In the genomic region with DNA sequence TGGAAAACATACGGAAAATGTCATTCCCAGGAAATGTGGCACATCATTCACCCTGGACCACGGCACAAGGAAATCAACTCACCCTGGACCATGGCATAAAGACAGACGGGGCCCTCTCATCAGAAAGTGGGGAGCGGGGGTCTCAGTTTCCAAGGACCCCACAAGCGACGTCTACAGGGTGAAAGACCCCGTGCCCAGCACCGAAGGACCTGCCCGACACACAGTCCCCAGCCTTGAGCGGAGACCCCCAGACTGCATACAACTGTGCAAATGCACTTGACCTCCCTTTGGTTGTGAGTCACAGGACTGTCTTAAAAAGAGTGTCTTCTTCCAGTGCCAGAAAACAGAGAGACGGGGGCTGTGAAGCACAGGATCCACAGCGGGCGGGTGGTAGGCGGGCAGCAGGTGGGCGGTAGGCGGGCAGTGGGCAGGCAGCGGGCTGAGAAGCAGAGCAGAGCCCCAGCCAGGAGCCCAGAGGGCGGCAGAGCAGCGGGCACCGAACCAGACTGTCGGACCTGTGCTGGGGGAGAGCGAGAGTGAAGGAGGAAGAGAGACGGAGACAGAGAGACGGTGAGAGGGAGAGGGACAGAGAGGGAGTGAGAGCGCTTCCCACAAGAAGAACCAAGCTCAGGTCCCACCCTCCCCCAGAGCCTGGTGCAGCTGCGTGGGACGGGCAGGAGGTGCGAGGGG, we compare ENCODE assay signal across 1 cellular context.
TF ChIP-seq lines count a peak whose summit lies in the region.

No MANE protein-coding gene starts in this region.

TF ChIP-seq in WTC11, 78 proteins besides CTCF, POLR2A, EP300 and RAD21 (continued from another document):
- TF ChIP-seq, protein P1, sequence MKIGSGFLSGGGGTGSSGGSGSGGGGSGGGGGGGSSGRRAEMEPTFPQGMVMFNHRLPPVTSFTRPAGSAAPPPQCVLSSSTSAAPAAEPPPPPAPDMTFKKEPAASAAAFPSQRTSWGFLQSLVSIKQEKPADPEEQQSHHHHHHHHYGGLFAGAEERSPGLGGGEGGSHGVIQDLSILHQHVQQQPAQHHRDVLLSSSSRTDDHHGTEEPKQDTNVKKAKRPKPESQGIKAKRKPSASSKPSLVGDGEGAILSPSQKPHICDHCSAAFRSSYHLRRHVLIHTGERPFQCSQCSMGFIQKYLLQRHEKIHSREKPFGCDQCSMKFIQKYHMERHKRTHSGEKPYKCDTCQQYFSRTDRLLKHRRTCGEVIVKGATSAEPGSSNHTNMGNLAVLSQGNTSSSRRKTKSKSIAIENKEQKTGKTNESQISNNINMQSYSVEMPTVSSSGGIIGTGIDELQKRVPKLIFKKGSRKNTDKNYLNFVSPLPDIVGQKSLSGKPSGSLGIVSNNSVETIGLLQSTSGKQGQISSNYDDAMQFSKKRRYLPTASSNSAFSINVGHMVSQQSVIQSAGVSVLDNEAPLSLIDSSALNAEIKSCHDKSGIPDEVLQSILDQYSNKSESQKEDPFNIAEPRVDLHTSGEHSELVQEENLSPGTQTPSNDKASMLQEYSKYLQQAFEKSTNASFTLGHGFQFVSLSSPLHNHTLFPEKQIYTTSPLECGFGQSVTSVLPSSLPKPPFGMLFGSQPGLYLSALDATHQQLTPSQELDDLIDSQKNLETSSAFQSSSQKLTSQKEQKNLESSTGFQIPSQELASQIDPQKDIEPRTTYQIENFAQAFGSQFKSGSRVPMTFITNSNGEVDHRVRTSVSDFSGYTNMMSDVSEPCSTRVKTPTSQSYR (CRISPR knock-in tag; IDR thresholded peaks at IDR 0.05), result no peak
- no peak for TF ChIP-seq PRRX2 (CRISPR knock-in tag; IDR thresholded peaks at IDR 0.05)
- TF ChIP-seq GTF2I (CRISPR knock-in tag; conservative IDR thresholded peaks at IDR 0.05), result no peak
- TF ChIP-seq, protein P2, sequence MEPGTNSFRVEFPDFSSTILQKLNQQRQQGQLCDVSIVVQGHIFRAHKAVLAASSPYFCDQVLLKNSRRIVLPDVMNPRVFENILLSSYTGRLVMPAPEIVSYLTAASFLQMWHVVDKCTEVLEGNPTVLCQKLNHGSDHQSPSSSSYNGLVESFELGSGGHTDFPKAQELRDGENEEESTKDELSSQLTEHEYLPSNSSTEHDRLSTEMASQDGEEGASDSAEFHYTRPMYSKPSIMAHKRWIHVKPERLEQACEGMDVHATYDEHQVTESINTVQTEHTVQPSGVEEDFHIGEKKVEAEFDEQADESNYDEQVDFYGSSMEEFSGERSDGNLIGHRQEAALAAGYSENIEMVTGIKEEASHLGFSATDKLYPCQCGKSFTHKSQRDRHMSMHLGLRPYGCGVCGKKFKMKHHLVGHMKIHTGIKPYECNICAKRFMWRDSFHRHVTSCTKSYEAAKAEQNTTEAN (CRISPR knock-in tag; IDR thresholded peaks at IDR 0.05), result no peak
- TF ChIP-seq FOXP1 (CRISPR knock-in tag; IDR thresholded peaks at IDR 0.05; ENCODE audit: borderline replicate concordance), result no peak
- no peak for TF ChIP-seq JUN (CRISPR knock-in tag; IDR thresholded peaks at IDR 0.05)
- TF ChIP-seq ZNF121 (CRISPR knock-in tag; IDR thresholded peaks at IDR 0.05), result no peak
- TF ChIP-seq HMGXB4 (CRISPR knock-in tag; IDR thresholded peaks at IDR 0.05), result no peak
- no peak for TF ChIP-seq E2F4 (CRISPR knock-in tag; IDR thresholded peaks at IDR 0.05; ENCODE audit: borderline replicate concordance, low read depth)
- TF ChIP-seq KAT7 (CRISPR knock-in tag; IDR thresholded peaks at IDR 0.05; ENCODE audit: borderline replicate concordance), result no peak
- TF ChIP-seq E2F5 (CRISPR knock-in tag; IDR thresholded peaks at IDR 0.05), result no peak
- TF ChIP-seq GABPB1 (CRISPR knock-in tag; IDR thresholded peaks at IDR 0.05), result no peak
- no peak for TF ChIP-seq CBFB (CRISPR knock-in tag; IDR thresholded peaks at IDR 0.05; ENCODE audit: low read depth)
TF ChIP-seq in WTC11: peak in this region for 0.
